Comparison of ENCODE assay signal across 25 cellular contexts in the genomic region with DNA sequence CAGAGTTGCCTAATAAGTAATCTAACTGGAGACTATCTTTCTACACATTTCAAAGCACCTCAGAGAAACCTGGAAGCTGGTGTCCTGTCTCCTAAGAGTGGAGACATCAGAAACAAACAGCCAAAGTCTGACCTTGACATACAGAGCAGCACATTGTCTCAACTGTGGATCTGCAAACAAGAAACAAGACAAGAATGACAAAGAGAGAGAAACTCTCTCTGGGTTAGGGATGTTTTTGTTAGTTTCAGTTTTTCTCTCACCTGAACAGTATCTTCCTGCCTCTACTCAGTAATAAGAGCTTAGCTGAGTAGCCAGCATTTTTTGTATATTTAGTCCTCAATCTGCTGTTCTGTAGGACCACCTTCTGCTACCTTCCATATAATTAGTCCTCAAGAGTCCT.
"Had no signal": no experiment of that assay in that cellular context is flagged by ENCODE, and none has a peak within 500 bp of the region (broad histone marks: within the 10 kb centered on the region; RNA-seq: fewer than 3 reads in every experiment).

No MANE protein-coding gene starts in this region.

- DNase-seq: effector CD4-positive, alpha-beta T cell; endodermal cell; erythroblast; foreskin melanocyte; head of caudate nucleus; kidney; left colon; left ventricle myocardium superior; mesenchymal stem cell; midbrain; nucleus accumbens; pancreas; right cardiac atrium; stimulated activated CD4-positive, alpha-beta T cell treated with anti-CD3 and anti-CD28 coated beads, Interleukin-4, amount 100 ng/mL, for 1 hour; stimulated activated CD8-positive, alpha-beta memory T cell treated with anti-CD3 and anti-CD28 coated beads, Interleukin-4, amount 100 ng/mL, for 48 hours; stimulated activated naive CD8-positive, alpha-beta T cell treated with anti-CD3 and anti-CD28 coated beads, Interleukin-15, Interleukin-2, amounts not matched to agents 100 U/mL and 50 U/mL, for 24 hours; thyroid gland had no signal

- H3K4me1 Mint-ChIP-seq: endodermal cell, neural progenitor cell had no signal

- H3K4me3 Mint-ChIP-seq: endodermal cell; natural killer cell treated with Interleukin-12 subunit alpha and Interleukin-12 subunit beta and Interleukin-15 and Interleukin-18, amount 100 ng/mL, for 72 hours; neural progenitor cell; stimulated activated effector memory CD8-positive, alpha-beta T cell treated with anti-CD3 and anti-CD28 coated beads, Interleukin-12 subunit alpha, Interleukin-12 subunit beta, amount 100 ng/mL, for 72 hours; type B pancreatic cell had no signal

- H3K9me3 ChIP-seq: pancreas, suprapubic skin, thyroid gland had no signal

- ATAC-seq: left colon; left ventricle myocardium superior; natural killer cell treated with Interleukin-12 subunit alpha and Interleukin-12 subunit beta and Interleukin-15 and Interleukin-18, amount 100 ng/mL, for 72 hours; pancreas; right cardiac atrium; stimulated activated effector memory CD8-positive, alpha-beta T cell treated with anti-CD3 and anti-CD28 coated beads, Interleukin-12 subunit alpha, Interleukin-12 subunit beta, amount 100 ng/mL, for 72 hours; stimulated activated naive CD8-positive, alpha-beta T cell treated with anti-CD3 and anti-CD28 coated beads, Interleukin-15, Interleukin-2, amounts not matched to agents 100 U/mL and 50 U/mL, for 24 hours had no signal

- H3K4me3 ChIP-seq: hepatocyte, lung, neural progenitor cell, pancreas, suprapubic skin, thyroid gland had no signal

- H3K4me1 ChIP-seq: neural progenitor cell, pancreas, suprapubic skin, thyroid gland had no signal

- H3K27ac ChIP-seq: hepatocyte, neural progenitor cell, pancreas, suprapubic skin, thyroid gland had no signal

- H3K9me3 Mint-ChIP-seq: natural killer cell treated with Interleukin-12 subunit alpha and Interleukin-12 subunit beta and Interleukin-15 and Interleukin-18, amount 100 ng/mL, for 72 hours; type B pancreatic cell had no signal

- H3K27me3 Mint-ChIP-seq: natural killer cell treated with Interleukin-12 subunit alpha and Interleukin-12 subunit beta and Interleukin-15 and Interleukin-18, amount 100 ng/mL, for 72 hours; progenitor cell of endocrine pancreas had no signal

- H3K27ac Mint-ChIP-seq: endodermal cell; natural killer cell treated with Interleukin-12 subunit alpha and Interleukin-12 subunit beta and Interleukin-15 and Interleukin-18, amount 100 ng/mL, for 72 hours; neural progenitor cell; progenitor cell of endocrine pancreas; stimulated activated effector memory CD8-positive, alpha-beta T cell treated with anti-CD3 and anti-CD28 coated beads, Interleukin-12 subunit alpha, Interleukin-12 subunit beta, amount 100 ng/mL, for 72 hours; type B pancreatic cell had no signal

- H3K36me3 ChIP-seq: neural progenitor cell, pancreas had no signal

- H3K9ac ChIP-seq: neural progenitor cell had no signal

- H3K27me3 ChIP-seq: hepatocyte, neural progenitor cell, pancreas, suprapubic skin, thyroid gland had no signal
